In genomic region chr1:211729238-211729637, GRCh38 we compare ENCODE assay signal across 27 cellular contexts. TPM values are rescaled to one million over a fixed set of nuclear protein-coding genes. Genes with fewer than 3 reads are reported as not detected.
"Had no signal": no experiment of that assay in that cellular context is flagged by ENCODE, and none has a peak within 500 bp of the region (broad histone marks: within the 10 kb centered on the region; RNA-seq: fewer than 3 reads in every experiment).

No MANE protein-coding gene starts in this region.

- H3K4me1 ChIP-seq: parathyroid adenoma, psoas muscle, tibial artery, upper lobe of right lung, uterus had no signal

- H3K4me3 ChIP-seq: neural progenitor cell, ovary, psoas muscle, skin epidermis, smooth muscle cell, spleen, suprapubic skin, testis, tibial artery, transverse colon, upper lobe of right lung, uterus had no signal

- H3K36me3 ChIP-seq: neural progenitor cell, ovary, spleen, suprapubic skin, tibial artery, transverse colon, upper lobe of right lung, uterus had no signal

- H3K79me2 ChIP-seq: parathyroid adenoma had no signal

- ATAC-seq: natural killer cell; psoas muscle; right cardiac atrium; sciatic nerve; stimulated activated memory B cell treated with anti-CD40 and anti-IgM and Interleukin-4, amounts not matched to agents 10 μg/mL and 1 μg/mL and 100 μg/mL, for 72 hours; stimulated activated naive CD8-positive, alpha-beta T cell treated with anti-CD3 and anti-CD28 coated beads, Interleukin-15, amount 100 ng/mL, for 72 hours; stimulated activated naive CD8-positive, alpha-beta T cell treated with anti-CD3 and anti-CD28 coated beads, Interleukin-15, Interleukin-2, amounts not matched to agents 100 U/mL and 50 U/mL, for 24 hours; upper lobe of right lung had no signal

- H3K9me3 ChIP-seq: ovary, psoas muscle, spleen, suprapubic skin, testis, tibial artery, transverse colon, upper lobe of right lung, uterus had no signal

- H3K27me3 ChIP-seq: neural progenitor cell, ovary, spleen, suprapubic skin, testis, tibial artery, transverse colon, upper lobe of right lung, uterus had no signal

- H3K9ac ChIP-seq: neural progenitor cell, parathyroid adenoma had no signal

- H2AFZ ChIP-seq: neural progenitor cell, parathyroid adenoma had no signal

- H3K4me2 ChIP-seq: neural progenitor cell, smooth muscle cell had no signal

- H3K27ac ChIP-seq: neural progenitor cell, ovary, parathyroid adenoma, psoas muscle, skin epidermis, spleen, suprapubic skin, testis, tibial artery, transverse colon, upper lobe of right lung, uterus had no signal

- DNase-seq: natural killer cell; occipital lobe; ovary; psoas muscle; right cardiac atrium; spleen; stimulated activated CD4-positive, alpha-beta T cell treated with anti-CD3 and anti-CD28 coated beads, Interleukin-12 subunit alpha, Interleukin-12 subunit beta, amount 100 ng/mL, for 4 hours; stimulated activated CD4-positive, alpha-beta T cell treated with anti-CD3 and anti-CD28 coated beads, Interleukin-1b, Interleukin-23, amount 100 ng/mL, for 48 hours; stimulated activated CD4-positive, alpha-beta T cell treated with anti-CD3 and anti-CD28 coated beads, Interleukin-4, amount 100 ng/mL, for 1 hour; stimulated activated CD4-positive, alpha-beta T cell treated with anti-CD3 and anti-CD28 coated beads, Interleukin-4, amount 100 ng/mL, for 4 hours; stimulated activated CD8-positive, alpha-beta memory T cell treated with anti-CD3 and anti-CD28 coated beads, Interleukin-4, amount 100 ng/mL, for 48 hours; stimulated activated naive CD4-positive, alpha-beta T cell; stimulated activated naive CD8-positive, alpha-beta T cell treated with anti-CD3 and anti-CD28 coated beads, Interleukin-15, amount 100 ng/mL, for 72 hours; stimulated activated naive CD8-positive, alpha-beta T cell treated with anti-CD3 and anti-CD28 coated beads, Interleukin-15, Interleukin-2, amounts not matched to agents 100 U/mL and 50 U/mL, for 24 hours; substantia nigra; testis; tibial artery; transverse colon; upper lobe of right lung; uterus had no signal

RNA-seq across cellular contexts. Expression of gene NEK2, which starts 53.8 kb away (rescaled TPM):
- total RNA-seq: psoas muscle had no signal
- polyA plus RNA-seq: right cardiac atrium had no signal
